ENCODE assay signal across 18 cellular contexts in genomic region chr3:172259726-172260248, GRCh38.
DNase-seq lines count a peak whose midpoint lies in the region; ATAC-seq and TF ChIP-seq lines count a peak whose summit lies in the region.
"Had no signal": no experiment of that assay in that cellular context is flagged by ENCODE, and none has a peak within 500 bp of the region (broad histone marks: within the 10 kb centered on the region; RNA-seq: fewer than 3 reads in every experiment).

No MANE protein-coding gene starts in this region.

- ATAC-seq in activated T-cell treated with anti-CD3 and anti-CD28 coated beads, Interleukin-2, amount 50 U/mL, for 72 hours (replicated peaks in 1 of 2), result peak in 1 of 2 donors; percentile 70
- no peak for ATAC-seq in HG02970 (IDR thresholded peaks at IDR 0.05; ENCODE audit: low FRiP score, unreplicated experiment)

- peak overlapping the region in 1 of 2 donors; percentile 47 for H3K4me3 Mint-ChIP-seq in activated T-cell treated with anti-CD3 and anti-CD28 coated beads, Interleukin-2, amount 50 U/mL, for 72 hours
- peak overlapping the region; percentile 20 for H3K4me3 Mint-ChIP-seq in chondrocyte (ENCODE audit: unreplicated experiment)
- H3K4me3 Mint-ChIP-seq: activated naive CD4-positive, alpha-beta T cell treated with anti-CD3 and anti-CD28 coated beads for 36 hours; endodermal cell had no signal

- TF ChIP-seq EP300 in transverse colon (IDR thresholded peaks at IDR 0.05; ENCODE audit: low read depth), result no peak

- H3K9me3 ChIP-seq in osteoblast (ENCODE audit: low read depth, low read length) (no peaks in the 10 kb centered on the region), transverse colon (no peaks in the 10 kb centered on the region)
- H3K9me3 ChIP-seq: SJCRH30 had no signal

- peaks cover 0 to 1% of the 10 kb centered on the region in 2 donors for H3K9me3 Mint-ChIP-seq in activated T-cell treated with anti-CD3 and anti-CD28 coated beads, Interleukin-2, amount 50 U/mL, for 72 hours
- H3K9me3 Mint-ChIP-seq in chondrocyte (ENCODE audit: low read depth), result no peaks in the 10 kb centered on the region
- H3K9me3 Mint-ChIP-seq: activated naive CD4-positive, alpha-beta T cell treated with anti-CD3 and anti-CD28 coated beads for 36 hours; endodermal cell had no signal

- in situ Hi-C loops in transverse colon (cut with MboI; ENCODE audit: low pct_ligation_motif_present in 1 of 4, low pct_unique_long_range_greater_than_20kb in 1 of 4, low sequenced_read_pairs in 3 of 4), result no loop called here

- no peaks in the 10 kb centered on the region for H3K27me3 Mint-ChIP-seq in activated T-cell treated with anti-CD3 and anti-CD28 coated beads, Interleukin-2, amount 50 U/mL, for 72 hours (ENCODE audit: low read depth)
- H3K27me3 Mint-ChIP-seq in chondrocyte (ENCODE audit: low read depth), result no peaks in the 10 kb centered on the region

- TF ChIP-seq POLR2A in transverse colon (IDR thresholded peaks at IDR 0.05), result no peak

- no peak for DNase-seq in activated T-cell treated with anti-CD3 and anti-CD28 coated beads, Interleukin-2, amount 50 U/mL, for 72 hours
- DNase-seq in activated T-cell treated with anti-CD3 and anti-CD28 coated beads, Interleukin-2, amount 50 U/mL, for 1 hour, result no peak
- DNase-seq in chondrocyte (ENCODE audit: low spot score) (no peak), osteoblast (ENCODE audit: insufficient read length, low spot score, missing footprints) (no peak), transverse colon (no peak), ecto neural progenitor cell (ENCODE audit: low spot score) (no peak)
- DNase-seq in activated CD8-positive, alpha-beta memory T cell treated with anti-CD3 and anti-CD28 coated beads, Interleukin-2, amount 50 U/mL, for 4 hours, result no peak
- DNase-seq: 8988T; activated CD4-positive, alpha-beta T cell treated with anti-CD3 and anti-CD28 coated beads for 1 hour; activated naive CD4-positive, alpha-beta T cell treated with anti-CD3 and anti-CD28 coated beads for 36 hours; DMS79; endodermal cell; NCI-H1930; NCI-H524; SJCRH30; T-helper 9 cell had no signal

- TF ChIP-seq CTCF in chondrocyte (IDR thresholded peaks at IDR 0.05) (no peak), osteoblast (IDR thresholded peaks at IDR 0.05; ENCODE audit: extremely low read depth, low read depth, low read length) (no peak), transverse colon (IDR thresholded peaks at IDR 0.05) (no peak)

- peaks cover 0 to 4% of the 10 kb centered on the region in 2 donors for H3K36me3 Mint-ChIP-seq in activated T-cell treated with anti-CD3 and anti-CD28 coated beads, Interleukin-2, amount 50 U/mL, for 72 hours (ENCODE audit: insufficient read depth in 2 of 2)
- H3K36me3 Mint-ChIP-seq in chondrocyte (ENCODE audit: low read depth), result peaks cover 18% of the 10 kb centered on the region

- peaks cover 7% of the 10 kb centered on the region for H3K4me1 Mint-ChIP-seq in activated T-cell treated with anti-CD3 and anti-CD28 coated beads, Interleukin-2, amount 50 U/mL, for 72 hours (ENCODE audit: low read depth)
- peaks cover 88% of the 10 kb centered on the region for H3K4me1 Mint-ChIP-seq in chondrocyte (ENCODE audit: low read depth)

- H3K36me3 ChIP-seq in osteoblast (ENCODE audit: insufficient read depth, low read length) (peaks cover 39% of the 10 kb centered on the region), transverse colon (peaks cover 0 to 4% (median 0%) of the 10 kb centered on the region in 4 donors)

- H3K79me2 ChIP-seq in osteoblast (ENCODE audit: insufficient read depth, low read length), result peaks cover 70% of the 10 kb centered on the region

- H3K4me1 ChIP-seq in osteoblast (ENCODE audit: insufficient read depth, low read length), result peaks cover 53% of the 10 kb centered on the region
- peaks cover 8 to 42% (median 21%) of the 10 kb centered on the region in 4 donors for H3K4me1 ChIP-seq in transverse colon
- H3K4me1 ChIP-seq: SJCRH30 had no signal

- H2AFZ ChIP-seq in osteoblast (ENCODE audit: low read length), result no peak overlapping the region

- H3K27me3 ChIP-seq in osteoblast (ENCODE audit: insufficient read depth, low read length), result no peaks in the 10 kb centered on the region
- H3K27me3 ChIP-seq in transverse colon, result no peaks in the 10 kb centered on the region
- H3K27me3 ChIP-seq: SJCRH30 had no signal

- intact Hi-C loops in transverse colon (cut with DNase I; ENCODE audit: low total_unique reads), result no loop called here

- H3K4me3 ChIP-seq in osteoblast (ENCODE audit: insufficient read depth, low read length) (no peak overlapping the region), transverse colon (no peak overlapping the region)
- H3K4me3 ChIP-seq: SJCRH30 had no signal

- WGBS in transverse colon (ENCODE audit: low coverage in 1 of 2), 2 donors, result 43 to 45% methylated on average over 2 of the region's 2 CpGs

- H3K27ac ChIP-seq in osteoblast (ENCODE audit: low read depth, low read length) (peak overlapping the region; percentile 84), transverse colon (peak overlapping the region; percentile 52 to 84 (median 62))
- H3K27ac ChIP-seq: C4-2B, SJCRH30 had no signal

- no peak overlapping the region for H3K4me2 ChIP-seq in osteoblast (ENCODE audit: insufficient read depth, low read length)

- H3K27ac Mint-ChIP-seq in activated T-cell treated with anti-CD3 and anti-CD28 coated beads, Interleukin-2, amount 50 U/mL, for 72 hours, result peak overlapping the region; percentile 10
- peak overlapping the region; percentile 94 for H3K27ac Mint-ChIP-seq in chondrocyte (ENCODE audit: unreplicated experiment)
- H3K27ac Mint-ChIP-seq: activated naive CD4-positive, alpha-beta T cell treated with anti-CD3 and anti-CD28 coated beads for 36 hours had no signal

- peaks cover 22% of the 10 kb centered on the region for H4K20me1 ChIP-seq in osteoblast (ENCODE audit: insufficient read depth, low read length)
